8 cellular contexts compared by ENCODE assay signal in the genomic region with DNA sequence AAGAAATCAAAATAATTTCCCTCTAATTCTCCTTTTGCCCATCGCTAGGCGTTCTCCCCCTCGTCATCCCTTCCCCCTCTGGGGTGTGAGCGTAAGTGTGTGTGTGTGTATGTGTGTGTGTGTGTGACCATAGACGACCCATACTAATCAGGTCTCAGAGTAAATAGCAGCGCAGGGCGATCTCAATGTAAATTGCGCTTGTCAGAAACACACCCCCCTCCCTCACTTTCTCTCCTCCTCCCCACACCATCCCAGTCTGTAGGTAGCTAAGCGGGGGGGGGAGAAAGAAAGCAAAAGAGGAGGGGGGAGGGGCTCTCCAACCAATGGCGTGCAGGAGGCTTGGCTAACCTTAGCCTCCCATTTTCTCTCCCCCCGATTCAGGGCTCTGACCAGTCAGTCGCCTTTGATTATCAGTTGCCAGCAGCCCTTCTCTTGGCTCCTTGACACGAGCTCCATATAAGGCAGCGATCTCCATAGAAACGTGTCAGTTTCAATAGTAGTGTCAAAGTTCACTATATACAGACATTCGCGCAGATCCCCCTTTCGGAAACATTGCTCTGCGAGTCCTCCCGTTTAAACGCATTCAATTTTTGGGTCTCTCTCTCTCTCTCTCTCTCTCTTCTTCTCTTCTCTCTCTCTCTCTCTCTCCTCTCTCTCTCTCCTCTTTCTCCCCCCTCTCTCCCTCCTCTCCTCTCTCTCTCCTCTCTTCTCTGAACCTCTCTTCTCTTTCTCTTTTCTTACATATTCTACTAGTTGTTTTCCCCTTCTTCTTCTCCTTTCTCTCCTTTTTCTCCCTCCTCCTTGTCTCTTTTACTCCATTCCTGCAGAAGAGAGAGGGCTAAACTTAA. TPM values are rescaled to one million over a fixed set of nuclear protein-coding genes. Genes with fewer than 3 reads are reported as not detected.
A peak's percentile ranks its signal among the peaks of the same experiment; 100 is the strongest.
DNase-seq lines count a peak whose midpoint lies in the region; ATAC-seq lines count a peak whose summit lies in the region.

A gene (plus strand): TSS at position 546 of the 848 bp plus-strand sequence. CDS start 1,802 bp downstream, outside the sequence.

- no peaks in the 10 kb centered on the region for H3K36me3 ChIP-seq in iPS-20b (ENCODE audit: insufficient read depth, low read depth, low read length)
- no peaks in the 10 kb centered on the region for H3K36me3 ChIP-seq in skeletal muscle tissue (ENCODE audit: control insufficient read depth in 3 of 3, insufficient read depth in 3 of 3, low read length in 3 of 3)

- peak; percentile 30 for ATAC-seq in HG02938 (IDR thresholded peaks at IDR 0.05; ENCODE audit: unreplicated experiment)
- no peak for ATAC-seq in HG03097 (IDR thresholded peaks at IDR 0.05; ENCODE audit: low FRiP score, unreplicated experiment)

- peaks cover 95% of the 10 kb centered on the region for H3K27me3 ChIP-seq in iPS-20b (ENCODE audit: insufficient read depth, low read length)
- H3K27me3 ChIP-seq in skeletal muscle tissue (ENCODE audit: control insufficient read depth in 3 of 3, insufficient read depth in 3 of 3, low read length in 3 of 3) = peaks cover 27 to 76% (median 69%) of the 10 kb centered on the region in 3 donors

- no peak within 1 kb of the TSS for H3K27ac ChIP-seq in iPS-20b (ENCODE audit: low read length)
- H3K27ac ChIP-seq in skeletal muscle tissue (ENCODE audit: low read depth, low read length) = no peak within 1 kb of the TSS

- DNase-seq in COLO668 (lab: John Stamatoyannopoulos, UW; ENCODE audit: unreplicated experiment) (peak; percentile 71), NCI-H524 (lab: John Stamatoyannopoulos, UW) (peak; percentile 51 to 79), astrocyte of the hippocampus (ENCODE audit: low read depth, low spot score) (peak; percentile 98), SKM-1 treated with dmso at 0.1 percent for 144 hours (lab: John Stamatoyannopoulos, UW; ENCODE audit: unreplicated experiment) (no peak)

- H3K9ac ChIP-seq in iPS-20b (ENCODE audit: low read depth, low read length) (no peak within 1 kb of the TSS), skeletal muscle tissue (ENCODE audit: low read depth in 1 of 3, low read length in 3 of 3) (peak within 1 kb of the TSS in 2 of 3 donors; percentile 35 to 50)

- H3K4me1 ChIP-seq in iPS-20b (ENCODE audit: insufficient read depth, low read length) (peaks cover 7% of the 10 kb centered on the region; the same call in 1 of the 2 replicates), skeletal muscle tissue (ENCODE audit: control insufficient read depth in 3 of 3, insufficient read depth in 3 of 3, low read length in 3 of 3) (peaks cover 20 to 27% (median 23%) of the 10 kb centered on the region in 3 donors)

- H3K9me3 ChIP-seq in iPS-20b (ENCODE audit: insufficient read depth, low read depth, low read length) (peaks cover 6% of the 10 kb centered on the region; the same call in 1 of the 2 replicates), skeletal muscle tissue (ENCODE audit: control insufficient read depth in 3 of 3, low read length in 3 of 3) (no peaks in the 10 kb centered on the region)

- H3K4me3 ChIP-seq in iPS-20b (ENCODE audit: low read length) (peak within 1 kb of the TSS; percentile 66; the same call in 1 of the 2 replicates), skeletal muscle tissue (ENCODE audit: low read length in 3 of 3) (peak within 1 kb of the TSS; percentile 24 to 70 (median 63))

RNA-seq across cellular contexts. Expression of the gene that starts here (rescaled TPM):
- 4.2 TPM for total RNA-seq in skeletal muscle tissue
